ENCODE assay signal across 2 cellular contexts in genomic region chr4:133156096-133156495, GRCh38.
TF ChIP-seq lines count a peak whose summit lies in the region.

No MANE protein-coding gene starts in this region.

TF ChIP-seq in endothelial cell of umbilical vein, 7 proteins besides CTCF, POLR2A, EP300 and RAD21:
- TF ChIP-seq MAX (IDR thresholded peaks at IDR 0.05; ENCODE audit: insufficient read depth, insufficient read length) (no peak), MYC (IDR thresholded peaks at IDR 0.05; ENCODE audit: low read depth, low read length) (no peak), JUN (IDR thresholded peaks at IDR 0.05; ENCODE audit: borderline replicate concordance, insufficient read depth, insufficient read length, low read depth) (no peak), EZH2 (IDR thresholded peaks at IDR 0.05; ENCODE audit: borderline replicate concordance, low read depth, low read length, severe bottlenecking) (no peak), GATA2 (IDR thresholded peaks at IDR 0.05; ENCODE audit: insufficient read depth, insufficient read length, low read depth, low read length) (no peak), FOS (IDR thresholded peaks at IDR 0.05; ENCODE audit: borderline replicate concordance, insufficient read depth, low read length) (no peak), POLR2AphosphoS5 (IDR thresholded peaks at IDR 0.05; ENCODE audit: insufficient read depth, low read depth, low read length) (no peak)

TF ChIP-seq in GM12891, 5 proteins besides CTCF, POLR2A, EP300 and RAD21:
- no peak for TF ChIP-seq TAF1 (IDR thresholded peaks at IDR 0.05; ENCODE audit: low read depth, low read length)
- no peak for TF ChIP-seq POU2F2 (IDR thresholded peaks at IDR 0.05; ENCODE audit: low read depth, low read length)
- TF ChIP-seq PAX5 (IDR thresholded peaks at IDR 0.05; ENCODE audit: insufficient read depth, low read length, severe bottlenecking), result no peak
- TF ChIP-seq SPI1 (IDR thresholded peaks at IDR 0.05; ENCODE audit: low read depth, low read length), result no peak
- TF ChIP-seq POLR2AphosphoS5 (IDR thresholded peaks at IDR 0.05; ENCODE audit: low read depth, low read length), result no peak
TF ChIP-seq in GM12891: peak in this region for 0.
